Comparison of ENCODE assay signal across 1 cellular context in genomic region chr10:97669561-97669960, GRCh38.
TF ChIP-seq lines count a peak whose summit lies in the region.

No MANE protein-coding gene starts in this region.

TF ChIP-seq in HepG2, 621 proteins besides CTCF, POLR2A, EP300 and RAD21:
- TF ChIP-seq HDAC6 (IDR thresholded peaks at IDR 0.05; ENCODE audit: low read depth, low read length), result no peak
